In the genomic region with DNA sequence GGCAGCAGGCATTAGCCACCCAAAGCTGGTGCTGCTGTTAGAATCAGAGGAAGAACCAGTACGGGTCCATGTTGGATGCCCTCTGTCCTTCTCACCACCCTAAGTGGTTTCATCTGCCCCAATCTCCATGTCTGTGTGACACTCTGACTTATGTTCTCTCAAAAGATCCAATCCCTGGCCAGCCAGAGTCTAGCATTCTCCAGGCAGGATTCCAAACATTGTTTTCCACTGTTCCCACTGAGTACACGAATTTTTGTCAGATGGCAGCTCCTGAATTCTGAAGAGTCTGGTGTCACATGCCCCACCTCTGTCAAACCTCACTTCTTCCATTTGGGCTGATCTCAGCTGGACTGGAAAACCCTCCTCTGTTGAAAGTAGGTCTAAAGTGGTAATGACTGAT, we compare ENCODE assay signal across 23 cellular contexts.
"Had no signal": no experiment of that assay in that cellular context is flagged by ENCODE, and none has a peak within 500 bp of the region (broad histone marks: within the 10 kb centered on the region; RNA-seq: fewer than 3 reads in every experiment).

No MANE protein-coding gene starts in this region.

- H3K4me3 ChIP-seq: esophagus squamous epithelium, gastroesophageal sphincter, left lung, lower lobe of right lung, pancreas, prostate gland, right lobe of liver, testis, tibial nerve had no signal

- DNase-seq: cortex of kidney; effector memory CD4-positive, alpha-beta T cell; esophagus squamous epithelium; foreskin fibroblast; glutamatergic neuron; left lung; lower lobe of right lung; mesenchymal stem cell; naive B cell; occipital lobe; pancreas; right lobe of liver; stimulated activated CD4-positive, alpha-beta T cell treated with anti-CD3 and anti-CD28 coated beads, Interleukin-2, amount 100 ng/mL, for 24 hours; stimulated activated CD4-positive, alpha-beta T cell treated with anti-CD3 and anti-CD28 coated beads, Interleukin-4, amount 100 ng/mL, for 4 hours; stimulated activated naive B cell treated with anti-CD40 and anti-IgM and Interleukin-4, amounts not matched to agents 10 μg/mL and 1 μg/mL and 100 μg/mL, for 72 hours; stimulated activated naive CD8-positive, alpha-beta T cell treated with anti-CD3 and anti-CD28 coated beads, Interleukin-15, amount 100 ng/mL, for 72 hours; testis had no signal

- H3K4me1 ChIP-seq: esophagus squamous epithelium, gastroesophageal sphincter, left lung, lower lobe of right lung, pancreas, prostate gland, right lobe of liver, testis had no signal

- FAIRE-seq: endometrium, keratinocyte, pancreas had no signal

- H3K36me3 ChIP-seq: esophagus squamous epithelium, gastroesophageal sphincter, left lung, lower lobe of right lung, pancreas, prostate gland, right lobe of liver had no signal

- H3K27ac ChIP-seq: epithelial cell of prostate, esophagus squamous epithelium, gastroesophageal sphincter, left lung, lower lobe of right lung, pancreas, prostate gland, right lobe of liver, testis, tibial nerve had no signal

- H3K9me3 ChIP-seq: esophagus squamous epithelium, gastroesophageal sphincter, left lung, lower lobe of right lung, pancreas, prostate gland, right lobe of liver, testis, tibial nerve had no signal

- H3K27me3 ChIP-seq: esophagus squamous epithelium, gastroesophageal sphincter, left lung, pancreas, right lobe of liver, testis, tibial nerve had no signal
